In the genomic region with DNA sequence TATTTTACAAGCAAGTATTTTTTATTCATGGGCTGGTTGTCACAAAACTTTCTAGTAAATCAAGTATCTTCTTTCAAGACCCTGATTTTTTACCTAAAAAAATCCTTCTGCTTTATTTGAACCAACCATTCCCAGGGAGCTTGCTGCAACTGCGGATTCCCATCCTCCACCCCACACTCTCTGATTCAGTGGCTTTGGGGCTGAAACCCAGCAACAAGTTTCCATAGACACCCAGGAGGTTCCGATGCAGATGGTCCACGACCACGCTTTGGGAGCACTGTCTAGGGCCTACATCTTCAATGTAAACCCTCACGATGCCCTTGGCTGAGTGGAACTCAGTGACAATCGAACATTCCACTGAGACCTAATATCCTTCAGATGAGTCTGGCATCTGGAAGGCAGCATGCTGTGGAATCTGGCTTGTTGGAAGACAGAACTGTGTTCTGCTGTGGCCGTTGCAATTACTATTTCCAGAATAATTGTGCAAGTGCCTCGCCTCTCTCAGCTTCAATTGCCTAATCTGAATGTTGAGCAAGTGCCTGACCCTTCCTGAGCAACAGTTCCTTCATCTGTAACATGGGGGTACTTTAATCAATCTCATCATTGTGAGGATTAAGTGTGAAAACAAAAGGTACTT, we compare ENCODE assay signal across 12 cellular contexts.
DNase-seq lines count a peak whose midpoint lies in the region; ATAC-seq and TF ChIP-seq lines count a peak whose summit lies in the region.
"Had no signal": no experiment of that assay in that cellular context is flagged by ENCODE, and none has a peak within 500 bp of the region (broad histone marks: within the 10 kb centered on the region; RNA-seq: fewer than 3 reads in every experiment).

No MANE protein-coding gene starts in this region.

- CTCF ChIA-PET in BJ (lab: Yijun Ruan, JAX), result interaction anchor here (1.2 to 3.4 kb wide), 2 partner anchors 105 to 132 kb away, joined by 3 to 17 read pairs; partner anchors contain the start of gene INSYN2B

- H3K4me3 ChIP-seq in BJ (ENCODE audit: low read depth, low read length) (no peak overlapping the region), fibroblast of the aortic adventitia (ENCODE audit: low read depth, low read length) (no peak overlapping the region), neutrophil (ENCODE audit: low read depth in 1 of 2, low read length in 1 of 2) (peak overlapping the region; percentile 45 to 47)
- H3K4me3 ChIP-seq: esophagus squamous epithelium, SK-N-MC had no signal

- no peaks in the 10 kb centered on the region for H3K27me3 ChIP-seq in BJ (ENCODE audit: control insufficient read depth, insufficient read depth, low read length)
- no peaks in the 10 kb centered on the region for H3K27me3 ChIP-seq in neutrophil
- H3K27me3 ChIP-seq: esophagus squamous epithelium had no signal

- POLR2A ChIA-PET in BJ (lab: Charles Lee), result interaction anchor here (0.6 kb wide), 1 partner anchor 16 kb away, joined by 12 read pairs; no protein-coding TSS in a partner anchor

- H3K9me3 ChIP-seq in neutrophil, result no peaks in the 10 kb centered on the region
- H3K9me3 ChIP-seq: esophagus squamous epithelium had no signal

- DNase-seq in BJ (ENCODE audit: low read depth), result peak; percentile 30
- peak; percentile 61 to 83 for DNase-seq in NOMO-1 (lab: John Stamatoyannopoulos, UW; ENCODE audit: unreplicated experiment in 2 of 2)
- DNase-seq in fibroblast of the aortic adventitia (ENCODE audit: low read depth), result peak; percentile 63
- DNase-seq in COLO829 (ENCODE audit: low spot score), result no peak
- DNase-seq in NCI-H1048 (lab: John Stamatoyannopoulos, UW), result no peak
- DNase-seq: esophagus squamous epithelium, GOT3, NCI-H69 had no signal

- peaks cover 68 to 89% of the 10 kb centered on the region in 2 experiments for H3K4me1 ChIP-seq in neutrophil (ENCODE audit: control insufficient read depth in 1 of 2, insufficient read depth in 1 of 2, low read depth in 1 of 2, low read length in 1 of 2)

- TF ChIP-seq CTCF in BJ (IDR thresholded peaks at IDR 0.05; ENCODE audit: insufficient read depth, low read depth, low read length), result no peak
- no peak for TF ChIP-seq CTCF in fibroblast of the aortic adventitia (IDR thresholded peaks at IDR 0.05; ENCODE audit: insufficient read depth, low read length)
- no peak for TF ChIP-seq CTCF in neutrophil (IDR thresholded peaks at IDR 0.05)

- H3K36me3 ChIP-seq in BJ (ENCODE audit: control insufficient read depth, insufficient read depth, low read length) (no peaks in the 10 kb centered on the region), neutrophil (peaks cover 7% of the 10 kb centered on the region)
- H3K36me3 ChIP-seq: esophagus squamous epithelium had no signal

- no peak for ATAC-seq in GM21723 (IDR thresholded peaks at IDR 0.05; ENCODE audit: unreplicated experiment)
- no peak for ATAC-seq in GM21786 (IDR thresholded peaks at IDR 0.05; ENCODE audit: unreplicated experiment)

- peak overlapping the region; percentile 91 for H3K27ac ChIP-seq in neutrophil
- H3K27ac ChIP-seq: SK-N-MC had no signal

Comparison
In these comparisons a context has a peak if more than half of its experiments do, and no peak if none do; other contexts are left out.
1. DNase-seq: peak in BJ (single experiment), NOMO-1 (2 of 2) and fibroblast of the aortic adventitia (single experiment); none in COLO829 (single experiment) and NCI-H1048 (single experiment).
2. H3K4me3 ChIP-seq: peak in neutrophil (2 of 2); none in BJ (single experiment) and fibroblast of the aortic adventitia (single experiment).